Comparison of ENCODE assay signal across 17 cellular contexts in genomic region chr7:101487753-101488152, GRCh38.
"Had no signal": no experiment of that assay in that cellular context is flagged by ENCODE, and none has a peak within 500 bp of the region (broad histone marks: within the 10 kb centered on the region; RNA-seq: fewer than 3 reads in every experiment).

No MANE protein-coding gene starts in this region.

- H3K27me3 Mint-ChIP-seq: dendritic cell treated with granulocyte-macrophage colony-stimulating factor and Interleukin-4, amounts not matched to agents 40 ng/mL and 50 ng/mL, for 4 days; stimulated activated naive CD8-positive, alpha-beta T cell treated with anti-CD3 and anti-CD28 coated beads, Interleukin-15, amount 100 ng/mL, for 72 hours had no signal

- H3K9me3 ChIP-seq: spleen, testis had no signal

- H3K4me3 ChIP-seq: spleen, testis, tibial nerve had no signal

- DNase-seq: cerebellar nuclear complex; erythroblast; foreskin keratinocyte; kidney; left colon; mesendoderm; naive thymus-derived CD8-positive, alpha-beta T cell; spleen; stimulated activated CD4-positive, alpha-beta T cell treated with anti-CD3 and anti-CD28 coated beads, Interleukin-15, amount 100 ng/mL, for 24 hours; stimulated activated CD4-positive, alpha-beta T cell treated with anti-CD3 and anti-CD28 coated beads, Interleukin-1b, Interleukin-23, amount 100 ng/mL, for 48 hours; stimulated activated CD4-positive, alpha-beta T cell treated with anti-CD3 and anti-CD28 coated beads, Interleukin-4, amount 100 ng/mL, for 24 hours; stimulated activated naive B cell treated with anti-CD40 and anti-IgM and Interleukin-4, amounts not matched to agents 10 μg/mL and 1 μg/mL and 100 μg/mL, for 72 hours; stimulated activated naive CD8-positive, alpha-beta T cell treated with anti-CD3 and anti-CD28 coated beads, Interleukin-15, amount 100 ng/mL, for 72 hours; testis had no signal

- H3K36me3 ChIP-seq: spleen, tibial nerve had no signal

- H3K36me3 Mint-ChIP-seq: naive thymus-derived CD8-positive, alpha-beta T cell; stimulated activated naive B cell treated with anti-CD40 and anti-IgM and Interleukin-4, amounts not matched to agents 10 μg/mL and 1 μg/mL and 100 μg/mL, for 72 hours had no signal

- H3K9me3 Mint-ChIP-seq: dendritic cell treated with granulocyte-macrophage colony-stimulating factor and Interleukin-4, amounts not matched to agents 40 ng/mL and 50 ng/mL, for 4 days; naive thymus-derived CD8-positive, alpha-beta T cell; stimulated activated naive B cell treated with anti-CD40 and anti-IgM and Interleukin-4, amounts not matched to agents 10 μg/mL and 1 μg/mL and 100 μg/mL, for 72 hours; stimulated activated naive CD8-positive, alpha-beta T cell treated with anti-CD3 and anti-CD28 coated beads, Interleukin-15, amount 100 ng/mL, for 72 hours had no signal

- H3K4me1 ChIP-seq: foreskin keratinocyte, spleen, tibial nerve had no signal

- H3K27ac ChIP-seq: foreskin keratinocyte, testis, tibial nerve had no signal

- H3K27ac Mint-ChIP-seq: dendritic cell treated with granulocyte-macrophage colony-stimulating factor and Interleukin-4, amounts not matched to agents 40 ng/mL and 50 ng/mL, for 4 days; naive thymus-derived CD8-positive, alpha-beta T cell; stimulated activated naive B cell treated with anti-CD40 and anti-IgM and Interleukin-4, amounts not matched to agents 10 μg/mL and 1 μg/mL and 100 μg/mL, for 72 hours; stimulated activated naive CD8-positive, alpha-beta T cell treated with anti-CD3 and anti-CD28 coated beads, Interleukin-15, amount 100 ng/mL, for 72 hours had no signal

- H3K4me1 Mint-ChIP-seq: naive thymus-derived CD8-positive, alpha-beta T cell; stimulated activated naive B cell treated with anti-CD40 and anti-IgM and Interleukin-4, amounts not matched to agents 10 μg/mL and 1 μg/mL and 100 μg/mL, for 72 hours; stimulated activated naive CD8-positive, alpha-beta T cell treated with anti-CD3 and anti-CD28 coated beads, Interleukin-15, amount 100 ng/mL, for 72 hours had no signal

- ATAC-seq: foreskin keratinocyte; naive thymus-derived CD8-positive, alpha-beta T cell; sciatic nerve; stimulated activated naive B cell treated with anti-CD40 and anti-IgM and Interleukin-4, amounts not matched to agents 10 μg/mL and 1 μg/mL and 100 μg/mL, for 72 hours; stimulated activated naive CD8-positive, alpha-beta T cell treated with anti-CD3 and anti-CD28 coated beads, Interleukin-15, amount 100 ng/mL, for 72 hours had no signal

- H3K27me3 ChIP-seq: testis had no signal

- H3K4me3 Mint-ChIP-seq: dendritic cell treated with granulocyte-macrophage colony-stimulating factor and Interleukin-4, amounts not matched to agents 40 ng/mL and 50 ng/mL, for 4 days; stimulated activated naive B cell treated with anti-CD40 and anti-IgM and Interleukin-4, amounts not matched to agents 10 μg/mL and 1 μg/mL and 100 μg/mL, for 72 hours; stimulated activated naive CD8-positive, alpha-beta T cell treated with anti-CD3 and anti-CD28 coated beads, Interleukin-15, amount 100 ng/mL, for 72 hours had no signal
